Comparison of ENCODE assay signal across 1 cellular context in the genomic region with DNA sequence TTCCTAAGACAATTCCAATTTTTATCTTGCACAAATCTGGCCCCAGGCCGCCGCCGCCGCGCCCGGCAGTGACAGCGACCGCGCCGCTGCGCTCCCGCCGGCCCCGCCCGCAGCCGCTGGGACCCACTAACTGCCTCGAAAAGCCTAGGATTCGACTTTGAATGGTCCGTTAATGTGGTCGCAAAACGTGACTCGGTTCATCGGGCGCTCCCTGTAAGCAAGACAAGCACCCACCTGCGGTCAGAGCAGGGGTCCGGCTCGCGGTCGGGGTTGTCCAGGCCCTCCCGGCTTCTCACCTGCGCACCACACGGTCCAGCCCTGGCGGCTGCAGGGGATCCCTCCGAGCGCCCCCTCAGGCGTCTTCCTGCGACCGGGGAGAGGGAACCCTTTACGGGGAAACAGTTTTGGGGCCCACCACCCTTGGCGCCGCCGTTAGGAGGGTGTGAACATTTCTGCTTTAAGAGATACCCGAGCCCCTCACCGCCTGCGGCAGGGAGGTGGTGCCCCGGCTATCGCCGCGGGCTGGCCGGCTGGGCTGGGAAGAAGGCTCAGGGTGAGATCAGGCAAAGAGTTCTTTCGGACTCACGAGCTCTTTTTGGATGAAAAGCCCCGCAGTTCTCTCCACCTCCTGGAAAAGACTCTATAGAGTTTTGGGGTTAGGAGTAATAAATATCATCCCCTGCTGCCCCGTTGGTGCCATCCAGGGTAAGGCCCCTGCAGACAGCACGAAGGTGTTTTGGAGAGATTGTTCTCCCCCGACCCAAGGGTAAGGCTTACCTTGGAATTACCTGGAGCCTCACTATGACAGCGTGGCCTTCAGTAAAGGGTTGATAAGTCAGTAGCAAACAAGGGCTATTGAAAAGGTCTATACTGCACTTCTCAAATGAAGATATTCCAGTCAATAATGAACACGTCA.
TF ChIP-seq lines count a peak whose summit lies in the region.

No MANE protein-coding gene starts in this region.

TF ChIP-seq in HepG2, 621 proteins besides CTCF, POLR2A, EP300 and RAD21:
- TF ChIP-seq HIVEP1 (CRISPR knock-in tag; IDR thresholded peaks at IDR 0.05) (peak; percentile 36; the same call in 1 of the 2 replicates), AHR (CRISPR knock-in tag; IDR thresholded peaks at IDR 0.05) (no peak), ZZZ3 (CRISPR knock-in tag; IDR thresholded peaks at IDR 0.05; ENCODE audit: borderline replicate concordance) (no peak), HMG20B (CRISPR knock-in tag; conservative IDR thresholded peaks at IDR 0.05) (no peak), ZNF34 (CRISPR knock-in tag; IDR thresholded peaks at IDR 0.05; ENCODE audit: borderline replicate concordance) (no peak), ZNF30 (CRISPR knock-in tag; IDR thresholded peaks at IDR 0.05) (no peak), NKX3-1 (CRISPR knock-in tag; IDR thresholded peaks at IDR 0.05) (no peak), MTA1 (CRISPR knock-in tag; IDR thresholded peaks at IDR 0.05; ENCODE audit: borderline replicate concordance) (peak; percentile 15; the same call in 1 of the 2 replicates), RFXAP (CRISPR knock-in tag; IDR thresholded peaks at IDR 0.05; ENCODE audit: borderline replicate concordance) (no peak), PHF8 (CRISPR knock-in tag; IDR thresholded peaks at IDR 0.05) (peak; percentile 43; the same call in 1 of the 2 replicates), NRL (CRISPR knock-in tag; IDR thresholded peaks at IDR 0.05; ENCODE audit: borderline replicate concordance) (no peak), ZFY (CRISPR knock-in tag; IDR thresholded peaks at IDR 0.05) (0 out of 2 replicates have a peak, but pooled peaks have one; percentile 18), GABPB1 (CRISPR knock-in tag; IDR thresholded peaks at IDR 0.05) (0 out of 2 replicates have a peak, but pooled peaks have one; percentile 14), PITX1 (CRISPR knock-in tag; IDR thresholded peaks at IDR 0.05) (no peak), TAF1 (CRISPR knock-in tag; IDR thresholded peaks at IDR 0.05) (no peak), ZNF136 (CRISPR knock-in tag; IDR thresholded peaks at IDR 0.05; ENCODE audit: low read depth) (no peak), RARG (CRISPR knock-in tag; IDR thresholded peaks at IDR 0.05; ENCODE audit: low read depth) (no peak), SALL2 (CRISPR knock-in tag; IDR thresholded peaks at IDR 0.05) (0 out of 2 replicates have a peak, but pooled peaks have one; percentile 22), ZFX (CRISPR knock-in tag; IDR thresholded peaks at IDR 0.05; ENCODE audit: low read depth) (peak; percentile 33; the same call in 1 of the 2 replicates)
- TF ChIP-seq, protein P1, sequence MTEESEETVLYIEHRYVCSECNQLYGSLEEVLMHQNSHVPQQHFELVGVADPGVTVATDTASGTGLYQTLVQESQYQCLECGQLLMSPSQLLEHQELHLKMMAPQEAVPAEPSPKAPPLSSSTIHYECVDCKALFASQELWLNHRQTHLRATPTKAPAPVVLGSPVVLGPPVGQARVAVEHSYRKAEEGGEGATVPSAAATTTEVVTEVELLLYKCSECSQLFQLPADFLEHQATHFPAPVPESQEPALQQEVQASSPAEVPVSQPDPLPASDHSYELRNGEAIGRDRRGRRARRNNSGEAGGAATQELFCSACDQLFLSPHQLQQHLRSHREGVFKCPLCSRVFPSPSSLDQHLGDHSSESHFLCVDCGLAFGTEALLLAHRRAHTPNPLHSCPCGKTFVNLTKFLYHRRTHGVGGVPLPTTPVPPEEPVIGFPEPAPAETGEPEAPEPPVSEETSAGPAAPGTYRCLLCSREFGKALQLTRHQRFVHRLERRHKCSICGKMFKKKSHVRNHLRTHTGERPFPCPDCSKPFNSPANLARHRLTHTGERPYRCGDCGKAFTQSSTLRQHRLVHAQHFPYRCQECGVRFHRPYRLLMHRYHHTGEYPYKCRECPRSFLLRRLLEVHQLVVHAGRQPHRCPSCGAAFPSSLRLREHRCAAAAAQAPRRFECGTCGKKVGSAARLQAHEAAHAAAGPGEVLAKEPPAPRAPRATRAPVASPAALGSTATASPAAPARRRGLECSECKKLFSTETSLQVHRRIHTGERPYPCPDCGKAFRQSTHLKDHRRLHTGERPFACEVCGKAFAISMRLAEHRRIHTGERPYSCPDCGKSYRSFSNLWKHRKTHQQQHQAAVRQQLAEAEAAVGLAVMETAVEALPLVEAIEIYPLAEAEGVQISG (CRISPR knock-in tag; IDR thresholded peaks at IDR 0.05) = 0 out of 2 replicates have a peak, but pooled peaks have one; percentile 15
- TF ChIP-seq, protein P2, sequence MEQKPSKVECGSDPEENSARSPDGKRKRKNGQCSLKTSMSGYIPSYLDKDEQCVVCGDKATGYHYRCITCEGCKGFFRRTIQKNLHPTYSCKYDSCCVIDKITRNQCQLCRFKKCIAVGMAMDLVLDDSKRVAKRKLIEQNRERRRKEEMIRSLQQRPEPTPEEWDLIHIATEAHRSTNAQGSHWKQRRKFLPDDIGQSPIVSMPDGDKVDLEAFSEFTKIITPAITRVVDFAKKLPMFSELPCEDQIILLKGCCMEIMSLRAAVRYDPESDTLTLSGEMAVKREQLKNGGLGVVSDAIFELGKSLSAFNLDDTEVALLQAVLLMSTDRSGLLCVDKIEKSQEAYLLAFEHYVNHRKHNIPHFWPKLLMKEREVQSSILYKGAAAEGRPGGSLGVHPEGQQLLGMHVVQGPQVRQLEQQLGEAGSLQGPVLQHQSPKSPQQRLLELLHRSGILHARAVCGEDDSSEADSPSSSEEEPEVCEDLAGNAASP (CRISPR knock-in tag; IDR thresholded peaks at IDR 0.05; ENCODE audit: borderline replicate concordance) = no peak
- TF ChIP-seq, protein P3, sequence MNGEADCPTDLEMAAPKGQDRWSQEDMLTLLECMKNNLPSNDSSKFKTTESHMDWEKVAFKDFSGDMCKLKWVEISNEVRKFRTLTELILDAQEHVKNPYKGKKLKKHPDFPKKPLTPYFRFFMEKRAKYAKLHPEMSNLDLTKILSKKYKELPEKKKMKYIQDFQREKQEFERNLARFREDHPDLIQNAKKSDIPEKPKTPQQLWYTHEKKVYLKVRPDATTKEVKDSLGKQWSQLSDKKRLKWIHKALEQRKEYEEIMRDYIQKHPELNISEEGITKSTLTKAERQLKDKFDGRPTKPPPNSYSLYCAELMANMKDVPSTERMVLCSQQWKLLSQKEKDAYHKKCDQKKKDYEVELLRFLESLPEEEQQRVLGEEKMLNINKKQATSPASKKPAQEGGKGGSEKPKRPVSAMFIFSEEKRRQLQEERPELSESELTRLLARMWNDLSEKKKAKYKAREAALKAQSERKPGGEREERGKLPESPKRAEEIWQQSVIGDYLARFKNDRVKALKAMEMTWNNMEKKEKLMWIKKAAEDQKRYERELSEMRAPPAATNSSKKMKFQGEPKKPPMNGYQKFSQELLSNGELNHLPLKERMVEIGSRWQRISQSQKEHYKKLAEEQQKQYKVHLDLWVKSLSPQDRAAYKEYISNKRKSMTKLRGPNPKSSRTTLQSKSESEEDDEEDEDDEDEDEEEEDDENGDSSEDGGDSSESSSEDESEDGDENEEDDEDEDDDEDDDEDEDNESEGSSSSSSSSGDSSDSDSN (CRISPR knock-in tag; IDR thresholded peaks at IDR 0.05) = peak; percentile 22; the same call in 1 of the 2 replicates
- TF ChIP-seq, protein P4, sequence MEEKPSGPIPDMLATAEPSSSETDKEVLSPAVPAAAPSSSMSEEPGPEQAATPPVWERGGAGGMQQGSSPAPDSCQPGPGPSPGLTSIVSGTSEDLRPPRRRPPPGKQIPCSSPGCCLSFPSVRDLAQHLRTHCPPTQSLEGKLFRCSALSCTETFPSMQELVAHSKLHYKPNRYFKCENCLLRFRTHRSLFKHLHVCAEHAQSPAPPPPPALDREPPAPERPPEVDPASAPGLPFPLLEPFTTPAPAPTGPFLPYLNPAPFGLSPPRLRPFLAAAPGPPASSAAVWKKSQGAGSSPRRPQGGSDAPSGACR (CRISPR knock-in tag; IDR thresholded peaks at IDR 0.05) = no peak
- TF ChIP-seq, protein P5, sequence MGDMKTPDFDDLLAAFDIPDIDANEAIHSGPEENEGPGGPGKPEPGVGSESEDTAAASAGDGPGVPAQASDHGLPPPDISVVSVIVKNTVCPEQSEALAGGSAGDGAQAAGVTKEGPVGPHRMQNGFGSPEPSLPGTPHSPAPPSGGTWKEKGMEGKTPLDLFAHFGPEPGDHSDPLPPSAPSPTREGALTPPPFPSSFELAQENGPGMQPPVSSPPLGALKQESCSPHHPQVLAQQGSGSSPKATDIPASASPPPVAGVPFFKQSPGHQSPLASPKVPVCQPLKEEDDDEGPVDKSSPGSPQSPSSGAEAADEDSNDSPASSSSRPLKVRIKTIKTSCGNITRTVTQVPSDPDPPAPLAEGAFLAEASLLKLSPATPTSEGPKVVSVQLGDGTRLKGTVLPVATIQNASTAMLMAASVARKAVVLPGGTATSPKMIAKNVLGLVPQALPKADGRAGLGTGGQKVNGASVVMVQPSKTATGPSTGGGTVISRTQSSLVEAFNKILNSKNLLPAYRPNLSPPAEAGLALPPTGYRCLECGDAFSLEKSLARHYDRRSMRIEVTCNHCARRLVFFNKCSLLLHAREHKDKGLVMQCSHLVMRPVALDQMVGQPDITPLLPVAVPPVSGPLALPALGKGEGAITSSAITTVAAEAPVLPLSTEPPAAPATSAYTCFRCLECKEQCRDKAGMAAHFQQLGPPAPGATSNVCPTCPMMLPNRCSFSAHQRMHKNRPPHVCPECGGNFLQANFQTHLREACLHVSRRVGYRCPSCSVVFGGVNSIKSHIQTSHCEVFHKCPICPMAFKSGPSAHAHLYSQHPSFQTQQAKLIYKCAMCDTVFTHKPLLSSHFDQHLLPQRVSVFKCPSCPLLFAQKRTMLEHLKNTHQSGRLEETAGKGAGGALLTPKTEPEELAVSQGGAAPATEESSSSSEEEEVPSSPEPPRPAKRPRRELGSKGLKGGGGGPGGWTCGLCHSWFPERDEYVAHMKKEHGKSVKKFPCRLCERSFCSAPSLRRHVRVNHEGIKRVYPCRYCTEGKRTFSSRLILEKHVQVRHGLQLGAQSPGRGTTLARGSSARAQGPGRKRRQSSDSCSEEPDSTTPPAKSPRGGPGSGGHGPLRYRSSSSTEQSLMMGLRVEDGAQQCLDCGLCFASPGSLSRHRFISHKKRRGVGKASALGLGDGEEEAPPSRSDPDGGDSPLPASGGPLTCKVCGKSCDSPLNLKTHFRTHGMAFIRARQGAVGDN (CRISPR knock-in tag; IDR thresholded peaks at IDR 0.05) = peak; percentile 67
- TF ChIP-seq, protein P6, sequence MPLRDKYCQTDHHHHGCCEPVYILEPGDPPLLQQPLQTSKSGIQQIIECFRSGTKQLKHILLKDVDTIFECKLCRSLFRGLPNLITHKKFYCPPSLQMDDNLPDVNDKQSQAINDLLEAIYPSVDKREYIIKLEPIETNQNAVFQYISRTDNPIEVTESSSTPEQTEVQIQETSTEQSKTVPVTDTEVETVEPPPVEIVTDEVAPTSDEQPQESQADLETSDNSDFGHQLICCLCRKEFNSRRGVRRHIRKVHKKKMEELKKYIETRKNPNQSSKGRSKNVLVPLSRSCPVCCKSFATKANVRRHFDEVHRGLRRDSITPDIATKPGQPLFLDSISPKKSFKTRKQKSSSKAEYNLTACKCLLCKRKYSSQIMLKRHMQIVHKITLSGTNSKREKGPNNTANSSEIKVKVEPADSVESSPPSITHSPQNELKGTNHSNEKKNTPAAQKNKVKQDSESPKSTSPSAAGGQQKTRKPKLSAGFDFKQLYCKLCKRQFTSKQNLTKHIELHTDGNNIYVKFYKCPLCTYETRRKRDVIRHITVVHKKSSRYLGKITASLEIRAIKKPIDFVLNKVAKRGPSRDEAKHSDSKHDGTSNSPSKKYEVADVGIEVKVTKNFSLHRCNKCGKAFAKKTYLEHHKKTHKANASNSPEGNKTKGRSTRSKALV (CRISPR knock-in tag; IDR thresholded peaks at IDR 0.05) = 0 out of 2 replicates have a peak, but pooled peaks have one; percentile 38
- TF ChIP-seq, protein P7, sequence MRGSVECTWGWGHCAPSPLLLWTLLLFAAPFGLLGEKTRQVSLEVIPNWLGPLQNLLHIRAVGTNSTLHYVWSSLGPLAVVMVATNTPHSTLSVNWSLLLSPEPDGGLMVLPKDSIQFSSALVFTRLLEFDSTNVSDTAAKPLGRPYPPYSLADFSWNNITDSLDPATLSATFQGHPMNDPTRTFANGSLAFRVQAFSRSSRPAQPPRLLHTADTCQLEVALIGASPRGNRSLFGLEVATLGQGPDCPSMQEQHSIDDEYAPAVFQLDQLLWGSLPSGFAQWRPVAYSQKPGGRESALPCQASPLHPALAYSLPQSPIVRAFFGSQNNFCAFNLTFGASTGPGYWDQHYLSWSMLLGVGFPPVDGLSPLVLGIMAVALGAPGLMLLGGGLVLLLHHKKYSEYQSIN (CRISPR knock-in tag; IDR thresholded peaks at IDR 0.05; ENCODE audit: borderline replicate concordance) = no peak
- TF ChIP-seq, protein P8, sequence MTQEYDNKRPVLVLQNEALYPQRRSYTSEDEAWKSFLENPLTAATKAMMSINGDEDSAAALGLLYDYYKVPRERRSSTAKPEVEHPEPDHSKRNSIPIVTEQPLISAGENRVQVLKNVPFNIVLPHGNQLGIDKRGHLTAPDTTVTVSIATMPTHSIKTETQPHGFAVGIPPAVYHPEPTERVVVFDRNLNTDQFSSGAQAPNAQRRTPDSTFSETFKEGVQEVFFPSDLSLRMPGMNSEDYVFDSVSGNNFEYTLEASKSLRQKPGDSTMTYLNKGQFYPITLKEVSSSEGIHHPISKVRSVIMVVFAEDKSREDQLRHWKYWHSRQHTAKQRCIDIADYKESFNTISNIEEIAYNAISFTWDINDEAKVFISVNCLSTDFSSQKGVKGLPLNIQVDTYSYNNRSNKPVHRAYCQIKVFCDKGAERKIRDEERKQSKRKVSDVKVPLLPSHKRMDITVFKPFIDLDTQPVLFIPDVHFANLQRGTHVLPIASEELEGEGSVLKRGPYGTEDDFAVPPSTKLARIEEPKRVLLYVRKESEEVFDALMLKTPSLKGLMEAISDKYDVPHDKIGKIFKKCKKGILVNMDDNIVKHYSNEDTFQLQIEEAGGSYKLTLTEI (CRISPR knock-in tag; conservative IDR thresholded peaks at IDR 0.05) = no peak
- TF ChIP-seq, protein P9, sequence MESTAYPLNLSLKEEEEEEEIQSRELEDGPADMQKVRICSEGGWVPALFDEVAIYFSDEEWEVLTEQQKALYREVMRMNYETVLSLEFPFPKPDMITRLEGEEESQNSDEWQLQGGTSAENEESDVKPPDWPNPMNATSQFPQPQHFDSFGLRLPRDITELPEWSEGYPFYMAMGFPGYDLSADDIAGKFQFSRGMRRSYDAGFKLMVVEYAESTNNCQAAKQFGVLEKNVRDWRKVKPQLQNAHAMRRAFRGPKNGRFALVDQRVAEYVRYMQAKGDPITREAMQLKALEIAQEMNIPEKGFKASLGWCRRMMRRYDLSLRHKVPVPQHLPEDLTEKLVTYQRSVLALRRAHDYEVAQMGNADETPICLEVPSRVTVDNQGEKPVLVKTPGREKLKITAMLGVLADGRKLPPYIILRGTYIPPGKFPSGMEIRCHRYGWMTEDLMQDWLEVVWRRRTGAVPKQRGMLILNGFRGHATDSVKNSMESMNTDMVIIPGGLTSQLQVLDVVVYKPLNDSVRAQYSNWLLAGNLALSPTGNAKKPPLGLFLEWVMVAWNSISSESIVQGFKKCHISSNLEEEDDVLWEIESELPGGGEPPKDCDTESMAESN (CRISPR knock-in tag; conservative IDR thresholded peaks at IDR 0.05) = no peak
TF ChIP-seq in HepG2: peak in this region for 11.
